In genomic region chr2:128607981-128608506, GRCh38 we compare ENCODE assay signal across 15 cellular contexts.
A peak's percentile ranks its signal among the peaks of the same experiment; 100 is the strongest.
DNase-seq lines count a peak whose midpoint lies in the region; ATAC-seq, FAIRE-seq and TF ChIP-seq lines count a peak whose summit lies in the region.
"Had no signal": no experiment of that assay in that cellular context is flagged by ENCODE, and none has a peak within 500 bp of the region (broad histone marks: within the 10 kb centered on the region; RNA-seq: fewer than 3 reads in every experiment).

No MANE protein-coding gene starts in this region.

- H3K36me3 ChIP-seq in spleen: no peaks in the 10 kb centered on the region
- H3K36me3 ChIP-seq: esophagus muscularis mucosa, transverse colon had no signal

- FAIRE-seq in GM12892 (lab: Jason Lieb, UNC): no peak
- FAIRE-seq: D721Med had no signal

- H3K4me3 Mint-ChIP-seq in brain: no peak overlapping the region
- H3K4me3 Mint-ChIP-seq in stimulated activated naive B cell treated with anti-CD40 and anti-IgM and Interleukin-4, amounts not matched to agents 10 μg/mL and 1 μg/mL and 100 μg/mL, for 72 hours: no peak overlapping the region
- H3K4me3 Mint-ChIP-seq: central memory CD8-positive, alpha-beta T cell had no signal

- peaks cover 0 to 16% (median 8%) of the 10 kb centered on the region in 6 donors for H3K4me1 ChIP-seq in spleen
- H3K4me1 ChIP-seq: esophagus muscularis mucosa, transverse colon had no signal

- H3K4me3 ChIP-seq in spleen: no peak overlapping the region
- H3K4me3 ChIP-seq: transverse colon had no signal

- whole genome bisulfite sequencing in spleen, 5 donors: 83 to 94% (median 89%) methylated on average over 14 to 22 of the region's 22 CpGs

- ATAC-seq in GM18520 (IDR thresholded peaks at IDR 0.05; ENCODE audit: unreplicated experiment): no peak
- no peak for ATAC-seq in stimulated activated naive B cell treated with anti-CD40 and anti-IgM and Interleukin-4, amounts not matched to agents 10 μg/mL and 1 μg/mL and 100 μg/mL, for 72 hours (replicated peaks)

- no peak overlapping the region for H3K27ac ChIP-seq in spleen
- H3K27ac ChIP-seq: esophagus muscularis mucosa, transverse colon had no signal

- intact Hi-C loops in spleen (cut with DNase I; ENCODE audit: low total_unique reads): no loop called here

- peak; percentile 13 for DNase-seq in NCI-H146 (lab: John Stamatoyannopoulos, UW)
- no peak for DNase-seq in NCI-H146 treated with DMSO at 0.1 percent for 48 hours (lab: John Stamatoyannopoulos, UW; ENCODE audit: unreplicated experiment)
- DNase-seq in islet precursor cell: peak; percentile 51
- peak; percentile 72 for DNase-seq in spleen
- no peak for DNase-seq in stimulated activated naive B cell treated with anti-CD40 and anti-IgM and Interleukin-4, amounts not matched to agents 10 μg/mL and 1 μg/mL and 100 μg/mL, for 72 hours
- no peak for DNase-seq in GM12892 (ENCODE audit: insufficient read length)
- DNase-seq: 8988T; activated CD4-positive, alpha-beta T cell treated with anti-CD3 and anti-CD28 coated beads for 48 hours; NK-92 treated with Interleukin-12 subunit alpha and Interleukin-12 subunit beta, amount 100 ng/mL, for 24 hours; transverse colon had no signal

- H3K9me3 Mint-ChIP-seq in brain: peaks cover 0 to 2% (median 0%) of the 10 kb centered on the region in 5 experiments
- H3K9me3 Mint-ChIP-seq in stimulated activated naive B cell treated with anti-CD40 and anti-IgM and Interleukin-4, amounts not matched to agents 10 μg/mL and 1 μg/mL and 100 μg/mL, for 72 hours: no peaks in the 10 kb centered on the region
- H3K9me3 Mint-ChIP-seq: central memory CD8-positive, alpha-beta T cell had no signal

- peaks cover 0 to 9% (median 0%) of the 10 kb centered on the region in 7 donors for H3K27me3 ChIP-seq in spleen (replicated peaks in 1 of 7)
- H3K27me3 ChIP-seq: esophagus muscularis mucosa, transverse colon had no signal

- no peaks in the 10 kb centered on the region for H3K9me3 ChIP-seq in spleen
- H3K9me3 ChIP-seq: esophagus muscularis mucosa, transverse colon had no signal

- peaks cover 21% of the 10 kb centered on the region for H3K4me1 Mint-ChIP-seq in brain
- H3K4me1 Mint-ChIP-seq in stimulated activated naive B cell treated with anti-CD40 and anti-IgM and Interleukin-4, amounts not matched to agents 10 μg/mL and 1 μg/mL and 100 μg/mL, for 72 hours: no peaks in the 10 kb centered on the region
- H3K4me1 Mint-ChIP-seq: central memory CD8-positive, alpha-beta T cell had no signal

- H3K36me3 Mint-ChIP-seq in brain: no peaks in the 10 kb centered on the region
- H3K36me3 Mint-ChIP-seq in stimulated activated naive B cell treated with anti-CD40 and anti-IgM and Interleukin-4, amounts not matched to agents 10 μg/mL and 1 μg/mL and 100 μg/mL, for 72 hours: no peaks in the 10 kb centered on the region

- TF ChIP-seq CTCF in brain (conservative IDR thresholded peaks at IDR 0.05): no peak
- TF ChIP-seq CTCF in spleen (IDR thresholded peaks at IDR 0.05 in 8 of 11, conservative IDR thresholded peaks at IDR 0.05 in 3 of 11): no peak

- TF ChIP-seq POLR2A in spleen (IDR thresholded peaks at IDR 0.05): no peak
- no peak for TF ChIP-seq POLR2A in GM12892 (IDR thresholded peaks at IDR 0.05; ENCODE audit: low read depth, low read length)

- H3K27ac Mint-ChIP-seq in brain: peak overlapping the region in 3 of 5 experiments; percentile 18 to 99 (median 81)
- no peak overlapping the region for H3K27ac Mint-ChIP-seq in stimulated activated naive B cell treated with anti-CD40 and anti-IgM and Interleukin-4, amounts not matched to agents 10 μg/mL and 1 μg/mL and 100 μg/mL, for 72 hours

- H3K27me3 Mint-ChIP-seq in brain: peaks cover 5% of the 10 kb centered on the region
- no peaks in the 10 kb centered on the region for H3K27me3 Mint-ChIP-seq in stimulated activated naive B cell treated with anti-CD40 and anti-IgM and Interleukin-4, amounts not matched to agents 10 μg/mL and 1 μg/mL and 100 μg/mL, for 72 hours

Comparison
In these comparisons a context has a peak if more than half of its experiments do, and no peak if none do; other contexts are left out.
1. DNase-seq: peak in NCI-H146 (single experiment), islet precursor cell (single experiment) and spleen (single experiment); none in NCI-H146 treated with DMSO at 0.1 percent for 48 hours (single experiment), stimulated activated naive B cell treated with anti-CD40 and anti-IgM and Interleukin-4, amounts not matched to agents 10 μg/mL and 1 μg/mL and 100 μg/mL, for 72 hours (single experiment) and GM12892 (single experiment).